ENCODE assay signal across 12 cellular contexts in the genomic region with DNA sequence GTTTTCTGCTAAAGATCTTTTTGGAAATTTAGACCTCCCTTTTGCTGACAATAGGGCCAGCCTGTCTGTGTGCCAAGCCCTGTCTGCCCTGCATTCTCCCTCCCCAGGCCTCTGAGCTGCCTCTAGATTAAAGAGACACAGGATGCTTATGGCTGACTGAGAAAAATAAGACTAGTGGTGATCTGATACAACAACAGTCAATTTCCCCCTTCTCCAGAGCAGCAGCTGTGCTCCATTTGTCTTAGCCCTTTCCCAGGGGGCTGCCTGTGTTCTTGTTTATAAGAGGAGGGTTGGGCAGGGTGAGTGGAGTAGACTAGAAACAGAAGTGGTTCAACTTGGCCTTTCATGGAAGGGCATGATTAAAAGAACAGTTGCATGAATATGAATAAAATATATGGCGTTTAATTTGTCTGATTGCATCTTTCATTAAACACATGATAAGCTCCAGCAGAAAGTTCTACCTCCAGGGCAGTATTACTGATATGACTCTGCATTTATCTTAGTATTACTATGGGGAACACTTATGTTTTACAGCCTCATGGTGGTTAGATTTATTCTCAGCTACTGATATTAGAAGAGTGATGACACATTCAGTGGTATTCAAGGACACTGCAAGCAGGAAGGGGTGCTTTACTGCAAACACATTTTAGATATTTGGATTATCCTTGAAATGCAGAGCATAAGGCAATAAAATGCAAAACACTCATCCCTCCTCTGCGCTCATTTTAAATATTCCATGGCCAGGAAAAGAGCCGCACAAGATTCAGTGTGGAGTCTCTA.
A peak's percentile ranks its signal among the peaks of the same experiment; 100 is the strongest.
DNase-seq lines count a peak whose midpoint lies in the region; ATAC-seq and TF ChIP-seq lines count a peak whose summit lies in the region.
"Had no signal": no experiment of that assay in that cellular context is flagged by ENCODE, and none has a peak within 500 bp of the region (broad histone marks: within the 10 kb centered on the region; RNA-seq: fewer than 3 reads in every experiment).

No MANE protein-coding gene starts in this region.

- H3K36me3 Mint-ChIP-seq in HFFc6 (ENCODE audit: low read depth) (no peaks in the 10 kb centered on the region), glutamatergic neuron (ENCODE audit: unreplicated experiment) (no peaks in the 10 kb centered on the region), chondrocyte (ENCODE audit: low read depth) (no peaks in the 10 kb centered on the region)
- H3K36me3 Mint-ChIP-seq in activated CD4-positive, alpha-beta T cell treated with anti-CD3 and anti-CD28 coated beads, Interleukin-2, amount 10 ng/mL, durations not matched to agents 7 days and 5 days (ENCODE audit: low read depth): no peaks in the 10 kb centered on the region
- H3K36me3 Mint-ChIP-seq: activated naive CD4-positive, alpha-beta T cell treated with anti-CD3 and anti-CD28 coated beads, Interleukin-2, amount 50 U/mL, for 72 hours had no signal

- H3K27me3 Mint-ChIP-seq in HFFc6 (ENCODE audit: insufficient read depth): no peaks in the 10 kb centered on the region
- no peaks in the 10 kb centered on the region for H3K27me3 Mint-ChIP-seq in glutamatergic neuron (ENCODE audit: unreplicated experiment)
- no peaks in the 10 kb centered on the region for H3K27me3 Mint-ChIP-seq in activated CD4-positive, alpha-beta T cell treated with anti-CD3 and anti-CD28 coated beads, Interleukin-2, amount 10 ng/mL, durations not matched to agents 7 days and 5 days
- H3K27me3 Mint-ChIP-seq in chondrocyte (ENCODE audit: low read depth): peaks cover 3% of the 10 kb centered on the region
- H3K27me3 Mint-ChIP-seq: activated B cell treated with CpG ODN at 0.5 μM for 24 hours had no signal

- H3K4me3 ChIP-seq in AG10803 (ENCODE audit: low read length): no peak overlapping the region
- H3K4me3 ChIP-seq: Peyer's patch had no signal

- CTCF ChIA-PET in activated CD4-positive, alpha-beta T cell treated with anti-CD3 and anti-CD28 coated beads, Interleukin-2, amount 10 ng/mL, durations not matched to agents 7 days and 5 days (lab: Charles Lee): no interaction called here

- POLR2A ChIA-PET in activated CD4-positive, alpha-beta T cell treated with anti-CD3 and anti-CD28 coated beads, Interleukin-2, amount 10 ng/mL, durations not matched to agents 7 days and 5 days (lab: Charles Lee): no interaction called here

- H3K4me1 Mint-ChIP-seq in HFFc6 (ENCODE audit: low read depth) (peaks cover 97% of the 10 kb centered on the region), glutamatergic neuron (ENCODE audit: low read depth, unreplicated experiment) (peaks cover 28% of the 10 kb centered on the region), chondrocyte (ENCODE audit: low read depth) (peaks cover 15% of the 10 kb centered on the region)
- no peaks in the 10 kb centered on the region for H3K4me1 Mint-ChIP-seq in activated CD4-positive, alpha-beta T cell treated with anti-CD3 and anti-CD28 coated beads, Interleukin-2, amount 10 ng/mL, durations not matched to agents 7 days and 5 days
- H3K4me1 Mint-ChIP-seq: activated B cell treated with CpG ODN at 0.5 μM for 24 hours had no signal

- H3K9me3 Mint-ChIP-seq in HFFc6: no peaks in the 10 kb centered on the region
- peaks cover 4% of the 10 kb centered on the region for H3K9me3 Mint-ChIP-seq in glutamatergic neuron (ENCODE audit: unreplicated experiment)
- no peaks in the 10 kb centered on the region for H3K9me3 Mint-ChIP-seq in activated CD4-positive, alpha-beta T cell treated with anti-CD3 and anti-CD28 coated beads, Interleukin-2, amount 10 ng/mL, durations not matched to agents 7 days and 5 days
- H3K9me3 Mint-ChIP-seq in chondrocyte (ENCODE audit: low read depth): no peaks in the 10 kb centered on the region
- H3K9me3 Mint-ChIP-seq: activated naive CD4-positive, alpha-beta T cell treated with anti-CD3 and anti-CD28 coated beads, Interleukin-2, amount 50 U/mL, for 72 hours had no signal

- peak; percentile 26 for TF ChIP-seq CTCF in AG10803 (conservative IDR thresholded peaks at IDR 0.05; ENCODE audit: low read length)
- peak; percentile 60 for TF ChIP-seq CTCF in HFFc6 (IDR thresholded peaks at IDR 0.05)
- TF ChIP-seq CTCF in glutamatergic neuron (IDR thresholded peaks at IDR 0.05; ENCODE audit: partially characterized antibody, unreplicated experiment): peak; percentile 68
- TF ChIP-seq CTCF in chondrocyte (IDR thresholded peaks at IDR 0.05): no peak

- DNase-seq in AG10803 (ENCODE audit: low read depth) (peak; percentile 68), HFFc6 (peak; percentile 81), NCI-H748 (lab: John Stamatoyannopoulos, UW; ENCODE audit: unreplicated experiment) (peak; percentile 28), glutamatergic neuron (peak; percentile 73), chondrocyte (ENCODE audit: low spot score) (no peak)
- DNase-seq in activated CD4-positive, alpha-beta T cell treated with anti-CD3 and anti-CD28 coated beads, Interleukin-2, amount 10 ng/mL, durations not matched to agents 7 days and 5 days: no peak
- DNase-seq: activated B cell treated with CpG ODN at 0.5 μM for 24 hours, left cardiac atrium, Peyer's patch had no signal

- ATAC-seq in HG03439 (IDR thresholded peaks at IDR 0.05; ENCODE audit: unreplicated experiment): no peak
- no peak for ATAC-seq in HG03342 (IDR thresholded peaks at IDR 0.05; ENCODE audit: unreplicated experiment)
- ATAC-seq: activated naive CD4-positive, alpha-beta T cell treated with anti-CD3 and anti-CD28 coated beads, Interleukin-2, amount 50 U/mL, for 72 hours had no signal

- H3K27ac Mint-ChIP-seq in HFFc6 (peak overlapping the region; percentile 97), glutamatergic neuron (ENCODE audit: unreplicated experiment) (peak overlapping the region; percentile 98), chondrocyte (ENCODE audit: unreplicated experiment) (no peak overlapping the region)
- no peak overlapping the region for H3K27ac Mint-ChIP-seq in activated CD4-positive, alpha-beta T cell treated with anti-CD3 and anti-CD28 coated beads, Interleukin-2, amount 10 ng/mL, durations not matched to agents 7 days and 5 days
- H3K27ac Mint-ChIP-seq: activated B cell treated with CpG ODN at 0.5 μM for 24 hours; activated naive CD4-positive, alpha-beta T cell treated with anti-CD3 and anti-CD28 coated beads, Interleukin-2, amount 50 U/mL, for 72 hours had no signal

- H3K4me3 Mint-ChIP-seq in HFFc6 (peak overlapping the region; percentile 58; the same call in 1 of the 2 replicates), glutamatergic neuron (ENCODE audit: unreplicated experiment) (peak overlapping the region; percentile 48), chondrocyte (ENCODE audit: unreplicated experiment) (no peak overlapping the region)
- H3K4me3 Mint-ChIP-seq in activated CD4-positive, alpha-beta T cell treated with anti-CD3 and anti-CD28 coated beads, Interleukin-2, amount 10 ng/mL, durations not matched to agents 7 days and 5 days: no peak overlapping the region
- H3K4me3 Mint-ChIP-seq: activated B cell treated with CpG ODN at 0.5 μM for 24 hours had no signal

Comparison
In these comparisons a context has a peak if more than half of its experiments do, and no peak if none do; other contexts are left out.
1. DNase-seq: peak in AG10803 (single experiment), HFFc6 (single experiment), NCI-H748 (single experiment) and glutamatergic neuron (single experiment); none in activated CD4-positive, alpha-beta T cell treated with anti-CD3 and anti-CD28 coated beads, Interleukin-2, amount 10 ng/mL, durations not matched to agents 7 days and 5 days (single experiment) and chondrocyte (single experiment).
2. H3K27ac Mint-ChIP-seq: peak in HFFc6 (single experiment) and glutamatergic neuron (single experiment); none in activated CD4-positive, alpha-beta T cell treated with anti-CD3 and anti-CD28 coated beads, Interleukin-2, amount 10 ng/mL, durations not matched to agents 7 days and 5 days (single experiment) and chondrocyte (single experiment).
3. H3K4me3 Mint-ChIP-seq: peak in HFFc6 (single experiment) and glutamatergic neuron (single experiment); none in activated CD4-positive, alpha-beta T cell treated with anti-CD3 and anti-CD28 coated beads, Interleukin-2, amount 10 ng/mL, durations not matched to agents 7 days and 5 days (single experiment) and chondrocyte (single experiment).